ENCODE assay signal across 17 cellular contexts in the genomic region with DNA sequence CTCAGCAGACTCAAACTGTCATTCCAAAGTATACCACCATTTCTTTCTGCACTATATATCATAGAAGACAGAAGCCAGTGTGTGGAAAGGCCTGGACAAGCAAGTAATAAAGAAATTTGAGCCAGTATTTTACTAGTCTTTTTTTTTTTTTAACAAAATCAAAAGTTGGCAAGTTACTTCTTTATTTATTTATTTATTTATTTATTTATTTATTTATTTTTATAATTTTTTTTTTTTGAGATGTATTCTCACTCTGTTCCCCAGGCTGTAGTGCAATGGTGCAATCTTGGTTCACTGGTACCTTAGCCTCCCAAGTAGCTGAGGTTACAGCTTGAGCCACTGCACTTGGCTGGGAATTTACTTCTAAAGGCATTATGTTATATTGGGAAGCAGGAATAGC. TPM values are rescaled to one million over a fixed set of nuclear protein-coding genes. Genes with fewer than 3 reads are reported as not detected.
DNase-seq lines count a peak whose midpoint lies in the region; ATAC-seq and TF ChIP-seq lines count a peak whose summit lies in the region.
"Had no signal": no experiment of that assay in that cellular context is flagged by ENCODE, and none has a peak within 500 bp of the region (broad histone marks: within the 10 kb centered on the region; RNA-seq: fewer than 3 reads in every experiment).

No MANE protein-coding gene starts in this region.

- no peak for TF ChIP-seq RAD21 in liver (IDR thresholded peaks at IDR 0.05)

- H4K12ac ChIP-seq in trophoblast cell (ENCODE audit: low read depth, low read length): no peak overlapping the region

- no peak overlapping the region for H3K56ac ChIP-seq in mesendoderm (ENCODE audit: low read length)

- H2AFZ ChIP-seq in trophoblast cell (ENCODE audit: insufficient read depth, low read length, poor library complexity): no peak overlapping the region

- no peak for DNase-seq in right lobe of liver
- DNase-seq in adipocyte (ENCODE audit: low read depth): no peak
- DNase-seq in mesendoderm: no peak
- DNase-seq in trophoblast cell: no peak
- DNase-seq in NCI-H2029 treated with DMSO at 0.1 percent for 48 hours (lab: John Stamatoyannopoulos, UW): no peak
- DNase-seq: C1 segment of cervical spinal cord; Calu3; CD4-positive, alpha-beta memory T cell; COR-L47; DMS53; DMS79 treated with DMSO at 0.1 percent for 48 hours; GF-D8; GOT3 had no signal

- H3K9me3 ChIP-seq in liver (ENCODE audit: control insufficient read depth in 4 of 4, low read length in 3 of 4): peaks cover 25 to 71% (median 42%) of the 10 kb centered on the region in 4 donors
- peaks cover 0 to 55% (median 37%) of the 10 kb centered on the region in 4 donors for H3K9me3 ChIP-seq in right lobe of liver
- peaks cover 98% of the 10 kb centered on the region for H3K9me3 ChIP-seq in adipocyte (ENCODE audit: control insufficient read depth, low read length)
- H3K9me3 ChIP-seq in trophoblast cell (ENCODE audit: insufficient read depth, low read depth, low read length): peaks cover 9% of the 10 kb centered on the region
- H3K9me3 ChIP-seq: HAP-1 had no signal

- no peak overlapping the region for H3K18ac ChIP-seq in mesendoderm (ENCODE audit: low read length)
- H3K18ac ChIP-seq in trophoblast cell (ENCODE audit: low read length): no peak overlapping the region

- H3K4me2 ChIP-seq in mesendoderm (ENCODE audit: low read length): no peak overlapping the region
- no peak overlapping the region for H3K4me2 ChIP-seq in trophoblast cell (ENCODE audit: low read length)

- no peak overlapping the region for H2BK12ac ChIP-seq in trophoblast cell (ENCODE audit: low read length)

- no peak for TF ChIP-seq CTCF in liver (IDR thresholded peaks at IDR 0.05; ENCODE audit: low read depth, low read length, missing input control)
- TF ChIP-seq CTCF in right lobe of liver (IDR thresholded peaks at IDR 0.05): no peak

- H3K9ac ChIP-seq in liver (ENCODE audit: low read depth in 1 of 2, low read length in 2 of 2): no peak overlapping the region
- no peak overlapping the region for H3K9ac ChIP-seq in adipocyte (ENCODE audit: low read length)
- H3K9ac ChIP-seq in mesendoderm (ENCODE audit: low read length): no peak overlapping the region
- no peak overlapping the region for H3K9ac ChIP-seq in trophoblast cell (ENCODE audit: low read length)

- no peak overlapping the region for H2BK120ac ChIP-seq in mesendoderm (ENCODE audit: low read depth, low read length)
- H2BK120ac ChIP-seq in trophoblast cell (ENCODE audit: insufficient read depth, low read length, poor library complexity): no peak overlapping the region

- H3K23ac ChIP-seq in mesendoderm (ENCODE audit: low read length) (no peak overlapping the region), trophoblast cell (ENCODE audit: low read length) (no peak overlapping the region)

- H3K27me3 ChIP-seq in liver (ENCODE audit: control insufficient read depth in 4 of 4, insufficient read depth in 4 of 4, low read length in 3 of 4): no peaks in the 10 kb centered on the region
- H3K27me3 ChIP-seq in right lobe of liver: no peaks in the 10 kb centered on the region
- H3K27me3 ChIP-seq in adipocyte (replicated peaks; ENCODE audit: control insufficient read depth, insufficient read depth, low read length): no peaks in the 10 kb centered on the region
- no peaks in the 10 kb centered on the region for H3K27me3 ChIP-seq in mesendoderm (ENCODE audit: insufficient read depth, low read length, poor library complexity)
- no peaks in the 10 kb centered on the region for H3K27me3 ChIP-seq in trophoblast cell (ENCODE audit: insufficient read depth, low read length)

- TF ChIP-seq POLR2A in right lobe of liver (IDR thresholded peaks at IDR 0.05): no peak

- H3K36me3 ChIP-seq in liver (ENCODE audit: control insufficient read depth in 4 of 4, insufficient read depth in 3 of 4, low read depth in 1 of 4, low read length in 3 of 4) (peaks cover 0 to 16% (median 9%) of the 10 kb centered on the region in 4 donors), right lobe of liver (no peaks in the 10 kb centered on the region), adipocyte (ENCODE audit: control insufficient read depth, insufficient read depth, low read length, severe bottlenecking) (peaks cover 42% of the 10 kb centered on the region), mesendoderm (ENCODE audit: control insufficient read depth, insufficient read depth, low read length) (no peaks in the 10 kb centered on the region), trophoblast cell (ENCODE audit: control insufficient read depth in 1 of 2, insufficient read depth in 2 of 2, low read length in 2 of 2) (peaks cover 11 to 16% of the 10 kb centered on the region in 2 experiments)
- H3K36me3 ChIP-seq: HAP-1 had no signal

- H3K27ac ChIP-seq in liver (ENCODE audit: low read depth in 1 of 2, low read length in 2 of 2) (no peak overlapping the region), right lobe of liver (no peak overlapping the region), mesendoderm (ENCODE audit: low read depth, low read length) (no peak overlapping the region), trophoblast cell (ENCODE audit: low read depth, low read length) (no peak overlapping the region)
- H3K27ac ChIP-seq: 22Rv1 had no signal

- H3K4me1 ChIP-seq in liver (ENCODE audit: control insufficient read depth in 4 of 4, insufficient read depth in 4 of 4, low read length in 3 of 4) (no peaks in the 10 kb centered on the region), right lobe of liver (no peaks in the 10 kb centered on the region), adipocyte (ENCODE audit: control insufficient read depth, insufficient read depth, low read length) (no peaks in the 10 kb centered on the region), mesendoderm (ENCODE audit: control insufficient read depth, low read depth, low read length) (no peaks in the 10 kb centered on the region), trophoblast cell (ENCODE audit: control insufficient read depth in 1 of 2, insufficient read depth in 2 of 2, low read length in 2 of 2) (no peaks in the 10 kb centered on the region)
- H3K4me1 ChIP-seq: HAP-1 had no signal

- no peaks in the 10 kb centered on the region for H3K79me1 ChIP-seq in mesendoderm (ENCODE audit: low read length)
- no peaks in the 10 kb centered on the region for H3K79me1 ChIP-seq in trophoblast cell (ENCODE audit: low read length)

- no peak overlapping the region for H4K5ac ChIP-seq in mesendoderm (ENCODE audit: low read length)

- H4K8ac ChIP-seq in mesendoderm (ENCODE audit: low read depth, low read length) (no peak overlapping the region), trophoblast cell (ENCODE audit: low read depth, low read length) (no peak overlapping the region)

- H3K4me3 ChIP-seq in liver (ENCODE audit: low read depth in 1 of 3, low read length in 3 of 3): peak overlapping the region in 2 of 3 donors; percentile 42 to 59
- H3K4me3 ChIP-seq in right lobe of liver: no peak overlapping the region
- H3K4me3 ChIP-seq in adipocyte (ENCODE audit: low read length): peak overlapping the region; percentile 70
- H3K4me3 ChIP-seq in mesendoderm (ENCODE audit: low read length): peak overlapping the region; percentile 16
- H3K4me3 ChIP-seq in trophoblast cell (ENCODE audit: low read depth, low read length): no peak overlapping the region
- H3K4me3 ChIP-seq: HAP-1 had no signal

- H3K79me2 ChIP-seq in mesendoderm (ENCODE audit: control insufficient read depth, insufficient read depth, low read length) (no peaks in the 10 kb centered on the region), trophoblast cell (ENCODE audit: control insufficient read depth, insufficient read depth, low read length, poor library complexity) (no peaks in the 10 kb centered on the region)

- H4K91ac ChIP-seq in trophoblast cell (ENCODE audit: low read depth, low read length): no peak overlapping the region

- intact Hi-C loops in right lobe of liver (cut with DNase I): no loop called here

- H2BK5ac ChIP-seq in mesendoderm (ENCODE audit: low read length): no peak overlapping the region
- H2BK5ac ChIP-seq in trophoblast cell (ENCODE audit: low read depth, low read length, poor library complexity): no peak overlapping the region

- H3K4ac ChIP-seq in mesendoderm (ENCODE audit: low read depth, low read length): no peak overlapping the region
- no peak overlapping the region for H3K4ac ChIP-seq in trophoblast cell (ENCODE audit: low read depth, low read length)

- H3K14ac ChIP-seq in trophoblast cell (ENCODE audit: low read length): no peak overlapping the region

- H2BK15ac ChIP-seq in mesendoderm (replicated peaks; ENCODE audit: low read depth): no peak overlapping the region

- H2AK5ac ChIP-seq in mesendoderm (ENCODE audit: low read length) (no peak overlapping the region), trophoblast cell (ENCODE audit: low read length) (no peak overlapping the region)

- ATAC-seq in right lobe of liver: no peak
- no peak for ATAC-seq in HG02981 (IDR thresholded peaks at IDR 0.05; ENCODE audit: unreplicated experiment)

TF ChIP-seq in liver, 16 proteins besides CTCF, POLR2A, EP300 and RAD21 (continues in another document):
- TF ChIP-seq FOXA1 (IDR thresholded peaks at IDR 0.05): no peak
- no peak for TF ChIP-seq GABPA (IDR thresholded peaks at IDR 0.05 in 1 of 2, conservative IDR thresholded peaks at IDR 0.05 in 1 of 2)
- TF ChIP-seq, protein P1, sequence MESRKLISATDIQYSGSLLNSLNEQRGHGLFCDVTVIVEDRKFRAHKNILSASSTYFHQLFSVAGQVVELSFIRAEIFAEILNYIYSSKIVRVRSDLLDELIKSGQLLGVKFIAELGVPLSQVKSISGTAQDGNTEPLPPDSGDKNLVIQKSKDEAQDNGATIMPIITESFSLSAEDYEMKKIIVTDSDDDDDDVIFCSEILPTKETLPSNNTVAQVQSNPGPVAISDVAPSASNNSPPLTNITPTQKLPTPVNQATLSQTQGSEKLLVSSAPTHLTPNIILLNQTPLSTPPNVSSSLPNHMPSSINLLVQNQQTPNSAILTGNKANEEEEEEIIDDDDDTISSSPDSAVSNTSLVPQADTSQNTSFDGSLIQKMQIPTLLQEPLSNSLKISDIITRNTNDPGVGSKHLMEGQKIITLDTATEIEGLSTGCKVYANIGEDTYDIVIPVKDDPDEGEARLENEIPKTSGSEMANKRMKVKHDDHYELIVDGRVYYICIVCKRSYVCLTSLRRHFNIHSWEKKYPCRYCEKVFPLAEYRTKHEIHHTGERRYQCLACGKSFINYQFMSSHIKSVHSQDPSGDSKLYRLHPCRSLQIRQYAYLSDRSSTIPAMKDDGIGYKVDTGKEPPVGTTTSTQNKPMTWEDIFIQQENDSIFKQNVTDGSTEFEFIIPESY (IDR thresholded peaks at IDR 0.05): no peak
- TF ChIP-seq JUND (IDR thresholded peaks at IDR 0.05): no peak

RNA-seq across cellular contexts. Expression of gene ZNF493, which starts 25.3 kb away (rescaled TPM):
- 10 to 100 TPM; 14.1 to 15.4 TPM for total RNA-seq in liver
- 1 to 10 TPM; 1.2 to 5.1 TPM for polyA plus RNA-seq in liver
- 1 to 10 TPM; 5.9 to 9.3 (median 6.8) TPM for total RNA-seq in right lobe of liver
- 12.2 TPM for polyA plus RNA-seq in mesendoderm (2013, experiment 1 of 2)
- polyA plus RNA-seq in mesendoderm (2013, experiment 2 of 2): 12.2 TPM
- polyA plus RNA-seq in trophoblast cell (2013): 6.4 TPM in 2 replicates

Comparison
In these comparisons a context has a peak if more than half of its experiments do, and no peak if none do; other contexts are left out.
1. H3K4me3 ChIP-seq: peak in liver (2 of 3), adipocyte (single experiment) and mesendoderm (single experiment); none in right lobe of liver (0 of 3) and trophoblast cell (single experiment).